In genomic region chr3:49164983-49165720, GRCh38 we compare ENCODE assay signal across 9 cellular contexts. TPM values are rescaled to one million over a fixed set of nuclear protein-coding genes. Genes with fewer than 3 reads are reported as not detected.
DNase-seq lines count a peak whose midpoint lies in the region; ATAC-seq, FAIRE-seq and TF ChIP-seq lines count a peak whose summit lies in the region.
"Had no signal": no experiment of that assay in that cellular context is flagged by ENCODE, and none has a peak within 500 bp of the region (broad histone marks: within the 10 kb centered on the region; RNA-seq: fewer than 3 reads in every experiment).

No MANE protein-coding gene starts in this region.

- no peak for FAIRE-seq in small intestine (lab: Jason Lieb, UNC)

- peak overlapping the region; percentile 98 for H3K4me3 Mint-ChIP-seq in glutamatergic neuron (ENCODE audit: unreplicated experiment)

- WGBS in GM23248 (ENCODE audit: low coverage in 1 of 2, low lambda C conversion rate in 2 of 2, missing lambda C conversion rate in 2 of 2), 2 experiments: 26 to 29% methylated on average over 6 of the region's 6 CpGs
- WGBS in small intestine, 3 donors: 33 to 35% (median 33%) methylated on average over 6 of the region's 6 CpGs

- no peaks in the 10 kb centered on the region for H3K27me3 ChIP-seq in GM23248 (replicated peaks; ENCODE audit: insufficient read depth)
- no peaks in the 10 kb centered on the region for H3K27me3 ChIP-seq in WERI-Rb-1 (ENCODE audit: insufficient read depth, low read depth, severe bottlenecking)
- no peaks in the 10 kb centered on the region for H3K27me3 ChIP-seq in small intestine (ENCODE audit: control insufficient read depth in 2 of 2, insufficient read depth in 2 of 2, low read length in 2 of 2)

- H4K20me1 ChIP-seq in GM23248 (ENCODE audit: insufficient read depth): no peaks in the 10 kb centered on the region

- no peaks in the 10 kb centered on the region for H3K36me3 Mint-ChIP-seq in glutamatergic neuron (ENCODE audit: unreplicated experiment)

- H3K9me2 ChIP-seq in GM23248 (ENCODE audit: insufficient read depth): no peaks in the 10 kb centered on the region

- H3F3A ChIP-seq in GM23248 (ENCODE audit: insufficient read depth): no peaks in the 10 kb centered on the region

- H3K4me2 ChIP-seq in GM23248 (ENCODE audit: unreplicated experiment): peak overlapping the region; percentile 99

- H3K4me1 ChIP-seq in GM23248 (ENCODE audit: insufficient read depth): peaks cover 6% of the 10 kb centered on the region
- peaks cover 0 to 5% of the 10 kb centered on the region in 2 donors for H3K4me1 ChIP-seq in small intestine (ENCODE audit: control insufficient read depth in 2 of 2, insufficient read depth in 1 of 2, low read depth in 1 of 2, low read length in 1 of 2)

- in situ Hi-C loops in GM23248 (cut with MboI): loop anchor here (25.0 kb wide), 1 partner anchor 272 kb away; the partner anchor contains the start of gene NICN1

- no peak for ATAC-seq in HG03521 (IDR thresholded peaks at IDR 0.05; ENCODE audit: unreplicated experiment)

- DNase-seq in GM23248 (peak; percentile 32), WERI-Rb-1 (peak; percentile 68), glutamatergic neuron (peak; percentile 42), small intestine (no peak), AG20443 (ENCODE audit: low spot score) (no peak), Kasumi-1 (lab: John Stamatoyannopoulos, UW) (no peak), MV-4-11 (lab: John Stamatoyannopoulos, UW) (no peak)
- DNase-seq: SHP77 treated with DMSO at 0.1 percent for 48 hours had no signal

- H3K9ac ChIP-seq in GM23248: peak overlapping the region; percentile 94

- peaks cover 16% of the 10 kb centered on the region for H3K27me3 Mint-ChIP-seq in glutamatergic neuron (ENCODE audit: unreplicated experiment)

- peaks cover 10% of the 10 kb centered on the region for H3K4me1 Mint-ChIP-seq in glutamatergic neuron (ENCODE audit: low read depth, unreplicated experiment)

- TF ChIP-seq CTCF in WERI-Rb-1 (IDR thresholded peaks at IDR 0.05; ENCODE audit: low read depth, low read length) (no peak), glutamatergic neuron (IDR thresholded peaks at IDR 0.05; ENCODE audit: partially characterized antibody, unreplicated experiment) (no peak)

- H3K4me3 ChIP-seq in GM23248 (peak overlapping the region; percentile 94), WERI-Rb-1 (ENCODE audit: low read depth, low read length) (peak overlapping the region; percentile 66), small intestine (ENCODE audit: low read depth in 1 of 2, low read length in 2 of 2) (peak overlapping the region; percentile 78 to 99)

- peaks cover 39% of the 10 kb centered on the region for H3K79me2 ChIP-seq in GM23248 (ENCODE audit: insufficient read depth)

- peak overlapping the region; percentile 90 for H3K27ac Mint-ChIP-seq in glutamatergic neuron (ENCODE audit: unreplicated experiment)

- peaks cover 11% of the 10 kb centered on the region for H3K9me3 Mint-ChIP-seq in glutamatergic neuron (ENCODE audit: unreplicated experiment)

- no peak overlapping the region for H2AFZ ChIP-seq in GM23248

- H3K27ac ChIP-seq in GM23248: peak overlapping the region; percentile 48
- peak overlapping the region; percentile 88 for H3K27ac ChIP-seq in WERI-Rb-1
- H3K27ac ChIP-seq in small intestine (ENCODE audit: low read depth in 1 of 2, low read length in 1 of 2): peak overlapping the region in 1 of 2 donors; percentile 85

- no peaks in the 10 kb centered on the region for H3K9me3 ChIP-seq in GM23248 (ENCODE audit: low read depth)
- peaks cover 3% of the 10 kb centered on the region for H3K9me3 ChIP-seq in WERI-Rb-1 (ENCODE audit: severe bottlenecking)
- no peaks in the 10 kb centered on the region for H3K9me3 ChIP-seq in small intestine (ENCODE audit: control insufficient read depth, low read depth)

- no peaks in the 10 kb centered on the region; the same call in 1 of the 2 replicates for H3K36me3 ChIP-seq in GM23248 (ENCODE audit: low read depth)
- peaks cover 21% of the 10 kb centered on the region for H3K36me3 ChIP-seq in WERI-Rb-1
- H3K36me3 ChIP-seq in small intestine (ENCODE audit: control insufficient read depth in 2 of 2, insufficient read depth in 2 of 2, low read length in 2 of 2): peaks cover 0 to 6% of the 10 kb centered on the region in 2 donors

RNA-seq across cellular contexts. Expression of gene CCDC71, which starts 1.0 kb away (rescaled TPM):
- total RNA-seq in GM23248 (2014; rRNA removed; shearing (Covaris generic)): 35.4 and 39.7 TPM in 2 replicates
- 1.5 and 1.7 TPM in 2 replicates for polyA plus RNA-seq in GM23248 (2016; fragmentation: Nextera tagmentation; extraction: Ambion mirVana)
- total RNA-seq in glutamatergic neuron (ENCODE audit: unreplicated experiment): 22.1 TPM
- polyA plus RNA-seq in small intestine: 10 to 100 TPM; 13.0 to 22.3 (median 13.5) TPM

RNA-seq across cellular contexts. Expression of gene KLHDC8B, which starts 6.2 kb away (rescaled TPM):
- total RNA-seq in GM23248 (2014; rRNA removed; shearing (Covaris generic)): 19.5 and 22.5 TPM in 2 replicates
- polyA plus RNA-seq in GM23248 (2016; fragmentation: Nextera tagmentation; extraction: Ambion mirVana): 13.5 and 15.4 TPM in 2 replicates
- 36.3 TPM for total RNA-seq in glutamatergic neuron (ENCODE audit: unreplicated experiment)
- polyA plus RNA-seq in small intestine: 10 to 100 TPM in 1 of 3 donors, 1 to 10 TPM in 2; 6.3 to 18.5 (median 9.2) TPM

RNA-seq across cellular contexts. Expression of gene LAMB2, which starts 32.3 kb away (rescaled TPM):
- total RNA-seq in GM23248 (2014; rRNA removed; shearing (Covaris generic)): 894 and 1,064 TPM in 2 replicates
- polyA plus RNA-seq in GM23248 (2016; fragmentation: Nextera tagmentation; extraction: Ambion mirVana) (539 and 542 TPM in 2 replicates), small intestine (100 to 1,000 TPM; 124 to 598 (median 312) TPM)
- 16.6 TPM for total RNA-seq in glutamatergic neuron (ENCODE audit: unreplicated experiment)

RNA-seq across cellular contexts. Expression of gene USP19, which starts 44.5 kb away (rescaled TPM):
- total RNA-seq in GM23248 (2014; rRNA removed; shearing (Covaris generic)): 31.6 and 46.4 TPM in 2 replicates
- polyA plus RNA-seq in GM23248 (2016; fragmentation: Nextera tagmentation; extraction: Ambion mirVana) (16.3 and 17.0 TPM in 2 replicates), small intestine (10 to 100 TPM; 20.1 to 26.2 (median 22.2) TPM)
- 83.1 TPM for total RNA-seq in glutamatergic neuron (ENCODE audit: unreplicated experiment)

Comparison
In these comparisons a context has a peak if more than half of its experiments do, and no peak if none do; other contexts are left out.
1. DNase-seq: peak in GM23248 (single experiment), WERI-Rb-1 (single experiment) and glutamatergic neuron (single experiment); none in small intestine (single experiment), AG20443 (single experiment), Kasumi-1 (0 of 2) and MV-4-11 (single experiment).
2. RNA of gene LAMB2, which starts 32.3 kb away (total RNA-seq): 894 to 1,064 TPM in GM23248; 16.6 TPM in glutamatergic neuron (single experiment); every median in the first group is over 10 times any median in the second.
3. Peak in every context shown above with its lines, with median percentiles within 50 percentile points of each other: H3K4me3 ChIP-seq.